Comparison of ENCODE assay signal across 9 cellular contexts in the genomic region with DNA sequence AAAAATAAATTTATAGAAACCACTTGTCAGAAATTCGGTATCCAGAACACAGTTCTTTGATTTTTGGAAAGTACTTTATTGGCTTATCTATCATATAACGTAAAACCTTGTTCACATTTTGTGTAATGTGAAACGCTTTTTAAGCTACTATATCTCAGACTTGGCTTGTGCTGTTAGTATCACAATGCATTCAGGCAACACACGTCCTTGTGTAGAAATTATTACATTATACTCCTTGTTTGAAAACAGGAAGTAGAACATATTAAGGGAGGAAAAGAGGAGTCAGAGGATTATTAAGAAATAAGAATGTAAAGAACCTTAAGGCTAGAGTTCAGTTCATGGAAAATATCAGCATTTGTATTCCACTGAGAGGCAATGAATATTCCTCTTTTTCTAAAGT. TPM values are rescaled to one million over a fixed set of nuclear protein-coding genes. Genes with fewer than 3 reads are reported as not detected.
DNase-seq lines count a peak whose midpoint lies in the region; ATAC-seq, FAIRE-seq and TF ChIP-seq lines count a peak whose summit lies in the region.
"Had no signal": no experiment of that assay in that cellular context is flagged by ENCODE, and none has a peak within 500 bp of the region (broad histone marks: within the 10 kb centered on the region; RNA-seq: fewer than 3 reads in every experiment).

No MANE protein-coding gene starts in this region.

- ATAC-seq in psoas muscle (no peak), HG02981 (IDR thresholded peaks at IDR 0.05; ENCODE audit: unreplicated experiment) (no peak), HG02870 (IDR thresholded peaks at IDR 0.05; ENCODE audit: unreplicated experiment) (no peak)

- no peaks in the 10 kb centered on the region for H3K9me3 ChIP-seq in HAP-1
- no peaks in the 10 kb centered on the region for H3K9me3 ChIP-seq in psoas muscle

- peak overlapping the region; percentile 97 for H3K4me3 Mint-ChIP-seq in endothelial cell (ENCODE audit: unreplicated experiment)

- H3K4me1 Mint-ChIP-seq in endothelial cell (ENCODE audit: unreplicated experiment) = peaks cover 21% of the 10 kb centered on the region

- no peaks in the 10 kb centered on the region; the same call in 1 of the 2 replicates for H3K4me1 ChIP-seq in HAP-1
- H3K4me1 ChIP-seq in psoas muscle = peaks cover 18% of the 10 kb centered on the region

- H3K27me3 Mint-ChIP-seq in endothelial cell (ENCODE audit: unreplicated experiment) = peaks cover 7% of the 10 kb centered on the region

- H3K36me3 Mint-ChIP-seq in endothelial cell (ENCODE audit: low read depth, unreplicated experiment) = peaks cover 7% of the 10 kb centered on the region

- H3K27me3 ChIP-seq in HAP-1 (ENCODE audit: low read depth) (no peaks in the 10 kb centered on the region), psoas muscle (ENCODE audit: insufficient read depth in 3 of 3, low read length in 2 of 3) (no peaks in the 10 kb centered on the region)

- TF ChIP-seq CTCF in endothelial cell (IDR thresholded peaks at IDR 0.05; ENCODE audit: unreplicated experiment) = no peak
- no peak for TF ChIP-seq CTCF in psoas muscle (IDR thresholded peaks at IDR 0.05)

- no peaks in the 10 kb centered on the region for H3K9me3 Mint-ChIP-seq in endothelial cell (ENCODE audit: unreplicated experiment)

- 0 out of 2 replicates have a peak, but pooled peaks cover 4% of the 10 kb centered on the region for H3K36me3 ChIP-seq in HAP-1 (replicated peaks)
- H3K36me3 ChIP-seq in psoas muscle (ENCODE audit: insufficient read depth in 1 of 2, low read depth in 1 of 2) = peaks cover 0 to 17% of the 10 kb centered on the region in 2 donors

- in situ Hi-C loops in HAP-1 (cut with MboI; ENCODE audit: low sequenced_read_pairs) = no loop called here

- H3K27ac ChIP-seq in psoas muscle = no peak overlapping the region

- intact Hi-C loops in psoas muscle (cut with DNase I) = no loop called here

- H3K27ac Mint-ChIP-seq in endothelial cell (ENCODE audit: unreplicated experiment) = peak overlapping the region; percentile 96

- FAIRE-seq in RCC 7860 (lab: Jason Lieb, UNC) = peak; percentile 23

- DNase-seq in HAP-1 (ENCODE audit: low spot score in 2 of 2) (no peak), RCC 7860 (ENCODE audit: low spot score) (no peak), endothelial cell (ENCODE audit: low spot score) (no peak), psoas muscle (no peak), retina (no peak), mucosa of gallbladder (ENCODE audit: low spot score) (no peak)
- DNase-seq: stimulated activated CD4-positive, alpha-beta T cell treated with anti-CD3 and anti-CD28 coated beads, Interleukin-1b, Interleukin-23, amount 100 ng/mL, for 48 hours had no signal

- 18 to 25% (median 18%) methylated on average over 4 of the region's 4 CpGs for WGBS in psoas muscle, 3 donors

- peak overlapping the region; percentile 96 for H3K4me3 ChIP-seq in HAP-1
- H3K4me3 ChIP-seq in psoas muscle = peak overlapping the region; percentile 98

RNA-seq across cellular contexts. Expression of gene DNAJC13, which starts 1.6 kb away (rescaled TPM):
- total RNA-seq in endothelial cell (ENCODE audit: unreplicated experiment) = 50.4 TPM
- 10 to 100 TPM; 20.0 to 30.9 (median 26.0) TPM for total RNA-seq in psoas muscle
- 10 to 100 TPM in 2 of 3 donors, 1 to 10 TPM in 1; 7.4 to 24.9 (median 16.0) TPM for polyA plus RNA-seq in psoas muscle
- total RNA-seq in mucosa of gallbladder = 35.7 TPM
